Comparison of ENCODE assay signal across 8 cellular contexts in the genomic region with DNA sequence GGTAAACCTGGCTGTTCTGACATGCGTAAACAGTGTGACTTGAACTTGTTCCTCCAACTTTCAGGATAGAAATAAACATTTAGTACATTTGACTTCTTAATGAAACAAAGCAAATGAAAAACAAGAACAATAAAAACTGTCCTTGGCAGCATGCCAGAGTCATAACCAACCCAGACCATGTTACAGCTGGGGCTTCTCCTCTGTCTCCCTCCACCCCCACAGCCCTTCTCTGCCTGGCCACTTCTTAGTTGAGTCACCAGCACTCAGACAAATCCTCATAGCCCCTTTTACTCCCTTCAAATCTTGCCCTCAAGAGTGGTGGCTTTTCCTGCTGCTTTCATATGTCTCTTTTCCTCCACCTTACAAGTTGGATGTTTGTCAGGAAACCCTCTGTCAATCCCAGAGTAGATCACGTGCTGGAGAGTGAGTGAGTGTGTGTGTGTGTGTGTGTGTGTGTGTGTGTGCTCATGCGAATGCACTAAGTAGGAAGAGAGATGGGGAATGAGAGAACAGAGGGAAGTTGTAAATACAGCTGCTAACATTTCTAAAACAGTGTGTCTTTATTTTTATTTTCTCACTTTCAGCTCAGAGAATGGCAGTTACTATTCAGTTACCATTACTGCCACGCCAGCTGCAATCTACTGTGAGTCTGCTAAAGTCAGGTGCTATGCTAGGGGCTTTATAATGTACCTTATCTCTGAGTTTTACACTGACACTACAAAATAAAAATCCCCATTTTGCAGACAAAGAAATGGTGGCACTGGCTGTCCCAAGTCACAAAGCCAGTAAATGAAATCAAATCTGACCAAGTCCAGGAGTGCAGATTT. TPM values are rescaled to one million over a fixed set of nuclear protein-coding genes. Genes with fewer than 3 reads are reported as not detected.
DNase-seq lines count a peak whose midpoint lies in the region; ATAC-seq, FAIRE-seq and TF ChIP-seq lines count a peak whose summit lies in the region.

No MANE protein-coding gene starts in this region.

- intact Hi-C loops in A673 (cut with micrococcal nuclease; ENCODE audit: unreplicated experiment) = no loop called here

- H3K4me1 Mint-ChIP-seq in WTC11 = peaks cover 23% of the 10 kb centered on the region

- H3K27me3 ChIP-seq in A673 (replicated peaks; ENCODE audit: insufficient read depth, low read depth, low read length, poor library complexity) = no peaks in the 10 kb centered on the region

- peak overlapping the region; percentile 81; the same call in 1 of the 2 replicates for H3K27ac Mint-ChIP-seq in WTC11

- peaks cover 15% of the 10 kb centered on the region for H3K4me1 ChIP-seq in A673 (ENCODE audit: insufficient read depth, low read length, poor library complexity, severe bottlenecking)

- H3K36me3 Mint-ChIP-seq in WTC11 = peaks cover 15% of the 10 kb centered on the region

- no peak for TF ChIP-seq POLR2A in GM12891 (IDR thresholded peaks at IDR 0.05; ENCODE audit: low read depth, low read length)

- H3K36me3 ChIP-seq in A673 (ENCODE audit: insufficient read depth, low read length, poor library complexity, severe bottlenecking) = no peaks in the 10 kb centered on the region

- ATAC-seq in HG02884 (IDR thresholded peaks at IDR 0.05; ENCODE audit: unreplicated experiment) (peak; percentile 46), WTC11 (no peak)

- no TSS peak for BruUV-seq in A673 (replicated peaks; lab: Mats Ljungman, UMichigan)

- peak overlapping the region; percentile 32 for H3K27ac ChIP-seq in A673 (ENCODE audit: low read depth, low read length, poor library complexity, severe bottlenecking)

- POLR2A ChIA-PET in A673 (lab: Charles Lee; ENCODE audit: low non-redundant PET) = no interaction called here
- POLR2A ChIA-PET in WTC11 (lab: Charles Lee) = no interaction called here

- CTCF ChIA-PET in A673 (lab: Charles Lee) (interaction anchor here (0.6 kb wide), 1 partner anchor 178 kb away, joined by 6 read pairs; no protein-coding TSS in a partner anchor), WTC11 (lab: Charles Lee) (interaction anchor here (1.0 to 2.8 kb wide), 3 partner anchors 14 to 180 kb away, joined by 4 to 20 read pairs (median 4); no protein-coding TSS in a partner anchor)

- H3K27me3 Mint-ChIP-seq in WTC11 (ENCODE audit: low read depth) = no peaks in the 10 kb centered on the region

- no peak overlapping the region for H3K4me3 Mint-ChIP-seq in WTC11

- TF ChIP-seq CTCF in A673 (conservative IDR thresholded peaks at IDR 0.05; ENCODE audit: low read depth, low read length) (no peak), WTC11 (IDR thresholded peaks at IDR 0.05) (no peak)

- H3K9me3 Mint-ChIP-seq in WTC11 = peaks cover 10% of the 10 kb centered on the region

- no peaks in the 10 kb centered on the region for H3K9me3 ChIP-seq in A673 (ENCODE audit: low read depth, low read length, poor library complexity, severe bottlenecking)

- peak; percentile 84 for FAIRE-seq in GM12891 (lab: Jason Lieb, UNC)

- H3K4me3 ChIP-seq in A673 (ENCODE audit: low read depth, low read length, poor library complexity, severe bottlenecking) = no peak overlapping the region

- DNase-seq in A673 (ENCODE audit: low spot score) = peak; percentile 36
- DNase-seq in GM12891 (ENCODE audit: insufficient read length, low spot score) = no peak
- peak; percentile 82 for DNase-seq in NCI-H187 treated with DMSO at 0.1 percent for 48 hours (lab: John Stamatoyannopoulos, UW)
- DNase-seq in WTC11 (ENCODE audit: low spot score) = no peak
- peak; percentile 77 for DNase-seq in fibroblast of gingiva (ENCODE audit: low read depth)
- peak; percentile 58 for DNase-seq in occipital lobe (lab: John Stamatoyannopoulos, UW)
- no peak for DNase-seq in activated gamma-delta T cell (lab: John Stamatoyannopoulos, UW)

TF ChIP-seq in GM12891, 5 proteins besides CTCF, POLR2A, EP300 and RAD21:
- TF ChIP-seq POU2F2 (IDR thresholded peaks at IDR 0.05; ENCODE audit: low read depth, low read length) (0 out of 2 replicates have a peak, but pooled peaks have one; percentile 25), SPI1 (IDR thresholded peaks at IDR 0.05; ENCODE audit: low read depth, low read length) (no peak), PAX5 (IDR thresholded peaks at IDR 0.05; ENCODE audit: insufficient read depth, low read length, severe bottlenecking) (no peak)

TF ChIP-seq in WTC11, 78 proteins besides CTCF, POLR2A, EP300 and RAD21:
- TF ChIP-seq, protein P1, sequence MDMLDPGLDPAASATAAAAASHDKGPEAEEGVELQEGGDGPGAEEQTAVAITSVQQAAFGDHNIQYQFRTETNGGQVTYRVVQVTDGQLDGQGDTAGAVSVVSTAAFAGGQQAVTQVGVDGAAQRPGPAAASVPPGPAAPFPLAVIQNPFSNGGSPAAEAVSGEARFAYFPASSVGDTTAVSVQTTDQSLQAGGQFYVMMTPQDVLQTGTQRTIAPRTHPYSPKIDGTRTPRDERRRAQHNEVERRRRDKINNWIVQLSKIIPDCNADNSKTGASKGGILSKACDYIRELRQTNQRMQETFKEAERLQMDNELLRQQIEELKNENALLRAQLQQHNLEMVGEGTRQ (CRISPR knock-in tag; IDR thresholded peaks at IDR 0.05) = peak; percentile 83
- TF ChIP-seq, protein P2, sequence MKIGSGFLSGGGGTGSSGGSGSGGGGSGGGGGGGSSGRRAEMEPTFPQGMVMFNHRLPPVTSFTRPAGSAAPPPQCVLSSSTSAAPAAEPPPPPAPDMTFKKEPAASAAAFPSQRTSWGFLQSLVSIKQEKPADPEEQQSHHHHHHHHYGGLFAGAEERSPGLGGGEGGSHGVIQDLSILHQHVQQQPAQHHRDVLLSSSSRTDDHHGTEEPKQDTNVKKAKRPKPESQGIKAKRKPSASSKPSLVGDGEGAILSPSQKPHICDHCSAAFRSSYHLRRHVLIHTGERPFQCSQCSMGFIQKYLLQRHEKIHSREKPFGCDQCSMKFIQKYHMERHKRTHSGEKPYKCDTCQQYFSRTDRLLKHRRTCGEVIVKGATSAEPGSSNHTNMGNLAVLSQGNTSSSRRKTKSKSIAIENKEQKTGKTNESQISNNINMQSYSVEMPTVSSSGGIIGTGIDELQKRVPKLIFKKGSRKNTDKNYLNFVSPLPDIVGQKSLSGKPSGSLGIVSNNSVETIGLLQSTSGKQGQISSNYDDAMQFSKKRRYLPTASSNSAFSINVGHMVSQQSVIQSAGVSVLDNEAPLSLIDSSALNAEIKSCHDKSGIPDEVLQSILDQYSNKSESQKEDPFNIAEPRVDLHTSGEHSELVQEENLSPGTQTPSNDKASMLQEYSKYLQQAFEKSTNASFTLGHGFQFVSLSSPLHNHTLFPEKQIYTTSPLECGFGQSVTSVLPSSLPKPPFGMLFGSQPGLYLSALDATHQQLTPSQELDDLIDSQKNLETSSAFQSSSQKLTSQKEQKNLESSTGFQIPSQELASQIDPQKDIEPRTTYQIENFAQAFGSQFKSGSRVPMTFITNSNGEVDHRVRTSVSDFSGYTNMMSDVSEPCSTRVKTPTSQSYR (CRISPR knock-in tag; IDR thresholded peaks at IDR 0.05) = no peak
- TF ChIP-seq, protein P3, sequence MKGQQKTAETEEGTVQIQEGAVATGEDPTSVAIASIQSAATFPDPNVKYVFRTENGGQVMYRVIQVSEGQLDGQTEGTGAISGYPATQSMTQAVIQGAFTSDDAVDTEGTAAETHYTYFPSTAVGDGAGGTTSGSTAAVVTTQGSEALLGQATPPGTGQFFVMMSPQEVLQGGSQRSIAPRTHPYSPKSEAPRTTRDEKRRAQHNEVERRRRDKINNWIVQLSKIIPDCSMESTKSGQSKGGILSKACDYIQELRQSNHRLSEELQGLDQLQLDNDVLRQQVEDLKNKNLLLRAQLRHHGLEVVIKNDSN (CRISPR knock-in tag; IDR thresholded peaks at IDR 0.05) = peak; percentile 82
TF ChIP-seq in WTC11: peak in this region for 2.

RNA-seq across cellular contexts. Expression of a gene that starts 15.0 kb away (rescaled TPM):
- 27.0 and 27.9 TPM in 2 replicates for total RNA-seq in A673 (2021)
- 3.7 TPM for polyA plus RNA-seq in GM12891 (2012; ENCODE audit: low read depth, missing spikeins)
- total RNA-seq in WTC11 (2021) = 38.0 to 42.2 TPM (median 39.9 TPM) in 3 replicates
- 223 TPM for total RNA-seq in occipital lobe

RNA-seq across cellular contexts. Expression of a gene that starts 50.4 kb away (rescaled TPM):
- total RNA-seq in A673 (2021) (43.3 and 45.9 TPM in 2 replicates), WTC11 (2021) (76.2 to 84.5 TPM (median 79.3 TPM) in 3 replicates), occipital lobe (162 TPM)
- polyA plus RNA-seq in GM12891 (2012; ENCODE audit: low read depth, missing spikeins) = 15.8 TPM

RNA-seq across cellular contexts. Expression of a gene that starts 52.9 kb away (rescaled TPM):
- total RNA-seq in A673 (2021) (0.21 TPM in 1 of 2 replicates, not detected in the other), WTC11 (2021) (1.4 to 1.6 TPM (median 1.6 TPM) in 3 replicates), occipital lobe (3.9 TPM)
- not detected for polyA plus RNA-seq in GM12891 (2012; ENCODE audit: low read depth, missing spikeins)

Comparison
In these comparisons a context has a peak if more than half of its experiments do, and no peak if none do; other contexts are left out.
1. DNase-seq: peak in A673 (single experiment), NCI-H187 treated with DMSO at 0.1 percent for 48 hours (single experiment), fibroblast of gingiva (single experiment) and occipital lobe (single experiment); none in GM12891 (single experiment), WTC11 (single experiment) and activated gamma-delta T cell (single experiment).